In the genomic region with DNA sequence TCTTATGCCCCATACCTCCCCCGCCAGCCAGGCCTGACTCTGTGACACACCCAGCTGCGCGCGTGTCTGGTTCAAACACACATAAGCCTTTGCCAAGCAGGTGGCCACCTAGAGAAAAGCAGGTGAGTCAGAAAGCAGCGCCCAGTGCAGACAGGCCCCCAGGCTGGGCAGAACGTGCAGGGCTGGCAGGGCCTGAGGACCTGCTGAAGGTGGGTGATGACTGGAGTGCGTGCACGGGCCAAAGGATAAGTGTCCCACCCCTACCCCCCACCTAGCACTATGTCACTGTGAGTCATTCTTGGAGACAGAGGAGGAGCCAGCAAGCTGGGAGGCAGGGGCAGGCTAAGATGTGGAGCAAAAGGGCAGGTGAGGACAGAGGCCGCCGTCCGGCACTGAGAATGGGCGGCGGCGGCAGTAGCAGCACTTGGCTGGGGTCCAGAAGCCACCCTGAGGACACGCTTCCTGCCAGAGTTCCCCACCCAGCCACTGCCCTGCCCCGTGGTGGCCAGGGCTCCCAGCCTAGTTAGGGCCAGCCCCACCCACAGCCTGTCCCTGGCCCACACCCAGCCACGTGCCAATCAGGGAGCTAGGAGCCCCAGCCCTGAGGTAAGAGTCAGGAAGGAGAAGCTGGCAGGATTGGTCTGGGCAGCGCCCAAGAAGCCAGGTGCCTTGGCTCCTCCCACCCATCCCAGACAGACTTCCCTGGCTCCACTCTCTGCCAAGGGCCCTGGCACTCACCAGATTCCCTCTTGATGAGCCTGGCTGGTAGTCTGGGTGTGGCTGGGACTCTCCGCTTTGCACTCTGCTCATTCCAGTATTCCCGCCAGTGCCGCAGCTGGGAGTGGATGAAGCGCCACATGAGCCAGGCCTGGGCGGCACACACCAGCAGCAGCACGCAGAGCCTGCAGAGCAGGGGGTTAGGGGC, we compare ENCODE assay signal across 8 cellular contexts.
A peak's percentile ranks its signal among the peaks of the same experiment; 100 is the strongest.
DNase-seq lines count a peak whose midpoint lies in the region; ATAC-seq and TF ChIP-seq lines count a peak whose summit lies in the region.

No MANE protein-coding gene starts in this region.

- no TSS peak for BruUV-seq in mammary epithelial cell (replicated peaks; lab: Mats Ljungman, UMichigan)

- dilution Hi-C loops in mammary epithelial cell (cut with HindIII; ENCODE audit: low sequenced_read_pairs): no loop called here

- H3K9me3 ChIP-seq in mammary epithelial cell (replicated peaks; ENCODE audit: insufficient read depth, low read length) (no peaks in the 10 kb centered on the region), lower lobe of right lung (no peaks in the 10 kb centered on the region), aorta (ENCODE audit: control insufficient read depth, low read length) (no peaks in the 10 kb centered on the region)

- peak; percentile 95 to 96 for ATAC-seq in lower lobe of right lung
- peak; percentile 83 for ATAC-seq in aorta (ENCODE audit: low FRiP score)
- no peak for ATAC-seq in HG02610 (IDR thresholded peaks at IDR 0.05; ENCODE audit: unreplicated experiment)

- no peaks in the 10 kb centered on the region for H3K79me2 ChIP-seq in mammary epithelial cell (ENCODE audit: insufficient read depth, low read length)

- CTCF ChIA-PET in mammary epithelial cell (lab: Charles Lee; ENCODE audit: low non-redundant PET): interaction anchor here (1.0 kb wide), 1 partner anchor 11 kb away, joined by 14 read pairs; no protein-coding TSS in a partner anchor

- peak overlapping the region; percentile 68 for H3K4me2 ChIP-seq in mammary epithelial cell (ENCODE audit: insufficient read depth, low read depth, low read length)

- H3K4me1 ChIP-seq in mammary epithelial cell (ENCODE audit: insufficient read depth, low read length): peaks cover 42% of the 10 kb centered on the region
- H3K4me1 ChIP-seq in lower lobe of right lung: peaks cover 38% of the 10 kb centered on the region
- H3K4me1 ChIP-seq in aorta (ENCODE audit: control insufficient read depth in 1 of 2, insufficient read depth in 2 of 2, low read length in 2 of 2): peaks cover 0 to 6% of the 10 kb centered on the region in 2 donors

- intact Hi-C loops in mammary epithelial cell (cut with micrococcal nuclease): loop anchor here (1.0 to 5.0 kb wide), 7 partner anchors 10 to 93 kb away; partner anchors contain the start of genes EFHC1 and TRAM2
- intact Hi-C loops in lower lobe of right lung (cut with DNase I): no loop called here
- intact Hi-C loops in aorta (cut with DNase I): loop anchor here (5.0 kb wide), 5 partner anchors 68 to 158 kb away; partner anchors contain the start of genes EFHC1 (in 1 of the 2) and TRAM2 (in 1 of the 2)

- WGBS in mammary epithelial cell (ENCODE audit: low coverage, missing lambda C conversion rate): 0% methylated on average over 15 of the region's 24 CpGs
- WGBS in aorta, 2 donors: 15 to 16% methylated on average over 23 to 24 of the region's 24 CpGs

- H3K4me3 ChIP-seq in mammary epithelial cell (replicated peaks in 1 of 3; ENCODE audit: insufficient read depth in 1 of 3, low read depth in 2 of 3, low read length in 3 of 3) (no peak overlapping the region), lower lobe of right lung (no peak overlapping the region), aorta (ENCODE audit: low read length in 2 of 2) (no peak overlapping the region)

- DNase-seq in Daoy (ENCODE audit: low read depth) (peak; percentile 99), NCI-H226 (peak; percentile 98), mammary epithelial cell (peak; percentile 99), lower lobe of right lung (peak; percentile 95), aorta (peak; percentile 91 to 94), NCI-H1930 (lab: John Stamatoyannopoulos, UW) (no peak), KG1 (lab: John Stamatoyannopoulos, UW) (no peak)

- peaks cover 6% of the 10 kb centered on the region for H3K36me3 ChIP-seq in mammary epithelial cell (ENCODE audit: insufficient read depth, low read length)
- H3K36me3 ChIP-seq in lower lobe of right lung: peaks cover 53% of the 10 kb centered on the region
- no peaks in the 10 kb centered on the region for H3K36me3 ChIP-seq in aorta (ENCODE audit: control insufficient read depth in 1 of 2, insufficient read depth in 2 of 2, low read length in 1 of 2)

- in situ Hi-C loops in mammary epithelial cell (cut with MboI; ENCODE audit: low sequenced_read_pairs in 2 of 2): no loop called here

- peak overlapping the region; percentile 73 for H3K27ac ChIP-seq in mammary epithelial cell (ENCODE audit: insufficient read depth, low read depth, low read length)
- peak overlapping the region; percentile 80 for H3K27ac ChIP-seq in lower lobe of right lung
- H3K27ac ChIP-seq in aorta (ENCODE audit: low read depth in 1 of 2, low read length in 2 of 2): peak overlapping the region in 1 of 2 donors; percentile 60

- peak overlapping the region; percentile 57 for H3K9ac ChIP-seq in mammary epithelial cell (ENCODE audit: insufficient read depth, low read length)

- H2AFZ ChIP-seq in mammary epithelial cell (ENCODE audit: low read depth, low read length): peak overlapping the region; percentile 43

- H4K20me1 ChIP-seq in mammary epithelial cell (ENCODE audit: insufficient read depth, low read length): no peaks in the 10 kb centered on the region

- TF ChIP-seq CTCF in mammary epithelial cell (conservative IDR thresholded peaks at IDR 0.05 in 1 of 2, IDR thresholded peaks at IDR 0.05 in 1 of 2; ENCODE audit: extremely low read depth in 1 of 2, insufficient read depth in 1 of 2, low read depth in 1 of 2, low read length in 2 of 2) (no peak), lower lobe of right lung (IDR thresholded peaks at IDR 0.05) (no peak)

- no peaks in the 10 kb centered on the region for H3K27me3 ChIP-seq in mammary epithelial cell (ENCODE audit: insufficient read depth, low read length)
- H3K27me3 ChIP-seq in lower lobe of right lung (ENCODE audit: low read depth): no peaks in the 10 kb centered on the region
- H3K27me3 ChIP-seq in aorta (ENCODE audit: control insufficient read depth in 1 of 2, insufficient read depth in 2 of 2, low read length in 1 of 2): no peaks in the 10 kb centered on the region

Comparison
In these comparisons a context has a peak if more than half of its experiments do, and no peak if none do; other contexts are left out.
1. DNase-seq: peak in Daoy (single experiment), NCI-H226 (single experiment), mammary epithelial cell (single experiment), lower lobe of right lung (single experiment) and aorta (2 of 2); none in NCI-H1930 (0 of 2) and KG1 (single experiment).